ENCODE assay signal across 15 cellular contexts in the genomic region with DNA sequence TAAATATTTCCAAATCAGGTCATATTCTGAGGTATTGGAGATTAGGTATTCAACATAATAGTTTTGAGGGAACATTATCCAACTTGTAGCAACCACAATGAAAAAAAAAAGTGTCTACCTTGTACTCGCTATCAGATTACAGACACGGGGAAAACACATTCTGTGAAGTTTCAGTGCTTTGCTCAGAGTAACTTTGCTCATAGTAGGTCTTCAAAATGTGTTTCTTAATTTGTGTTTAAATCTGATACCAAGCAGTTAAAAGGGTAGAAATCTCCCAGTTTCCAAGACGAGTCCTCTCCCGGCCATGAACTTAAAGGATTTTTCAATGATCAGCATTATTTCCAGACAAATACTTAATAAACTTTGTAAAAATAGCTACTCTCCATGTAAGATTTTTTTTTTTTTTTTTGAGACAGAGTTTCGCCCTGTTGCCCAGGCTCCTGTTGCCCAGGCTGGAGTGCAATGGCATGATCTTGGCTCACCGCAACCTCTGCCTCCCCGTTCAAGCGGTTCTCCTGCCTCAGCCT. TPM values are rescaled to one million over a fixed set of nuclear protein-coding genes. Genes with fewer than 3 reads are reported as not detected.
DNase-seq lines count a peak whose midpoint lies in the region; ATAC-seq and TF ChIP-seq lines count a peak whose summit lies in the region.
"Had no signal": no experiment of that assay in that cellular context is flagged by ENCODE, and none has a peak within 500 bp of the region (broad histone marks: within the 10 kb centered on the region; RNA-seq: fewer than 3 reads in every experiment).

No MANE protein-coding gene starts in this region.

- CTCF ChIA-PET in activated CD4-positive, alpha-beta memory T cell treated with anti-CD3 and anti-CD28 coated beads for 36 hours (lab: Charles Lee), result no interaction called here
- CTCF ChIA-PET in activated CD4-positive, alpha-beta memory T cell treated with anti-CD3 and anti-CD28 coated beads, Interleukin-2, amount 10 ng/mL, durations not matched to agents 7 days and 5 days (lab: Charles Lee), result interaction anchor here (1.2 to 1.4 kb wide), 2 partner anchors 10 to 13 kb away, joined by 3 to 4 read pairs; no protein-coding TSS in a partner anchor
- CTCF ChIA-PET in Panc1 (lab: Charles Lee), result no interaction called here

- no TSS peak for BruUV-seq in Panc1 (replicated peaks; lab: Mats Ljungman, UMichigan)

- no peaks in the 10 kb centered on the region for H3K9me3 Mint-ChIP-seq in activated CD4-positive, alpha-beta memory T cell treated with anti-CD3 and anti-CD28 coated beads for 36 hours
- H3K9me3 Mint-ChIP-seq in activated CD4-positive, alpha-beta memory T cell treated with anti-CD3 and anti-CD28 coated beads, Interleukin-2, amount 10 ng/mL, durations not matched to agents 7 days and 5 days, result no peaks in the 10 kb centered on the region
- H3K9me3 Mint-ChIP-seq in CD4-positive, CD25-positive, alpha-beta regulatory T cell, result no peaks in the 10 kb centered on the region
- H3K9me3 Mint-ChIP-seq in nephron, result no peaks in the 10 kb centered on the region
- H3K9me3 Mint-ChIP-seq in glutamatergic neuron (ENCODE audit: unreplicated experiment), result peaks cover 11% of the 10 kb centered on the region
- H3K9me3 Mint-ChIP-seq: CD4-positive, alpha-beta memory T cell had no signal

- POLR2A ChIA-PET in activated CD4-positive, alpha-beta memory T cell treated with anti-CD3 and anti-CD28 coated beads for 36 hours (lab: Charles Lee), result interaction anchor here (0.6 to 0.8 kb wide), 2 partner anchors 15 to 47 kb away, joined by 3 to 4 read pairs; no protein-coding TSS in a partner anchor
- POLR2A ChIA-PET in activated CD4-positive, alpha-beta memory T cell treated with anti-CD3 and anti-CD28 coated beads, Interleukin-2, amount 10 ng/mL, durations not matched to agents 7 days and 5 days (lab: Charles Lee), result interaction anchor here (14.4 kb wide), 1 partner anchor 12 kb away, joined by 448 read pairs; no protein-coding TSS in a partner anchor
- POLR2A ChIA-PET in Panc1 (lab: Charles Lee), result interaction anchor here (0.6 kb wide), 1 partner anchor 156 kb away, joined by 4 read pairs; no protein-coding TSS in a partner anchor

- no peak overlapping the region for H3K4me3 Mint-ChIP-seq in activated CD4-positive, alpha-beta memory T cell treated with anti-CD3 and anti-CD28 coated beads for 36 hours
- no peak overlapping the region for H3K4me3 Mint-ChIP-seq in activated CD4-positive, alpha-beta memory T cell treated with anti-CD3 and anti-CD28 coated beads, Interleukin-2, amount 10 ng/mL, durations not matched to agents 7 days and 5 days
- H3K4me3 Mint-ChIP-seq in CD4-positive, CD25-positive, alpha-beta regulatory T cell, result peak overlapping the region in 1 of 4 donors; percentile 74
- H3K4me3 Mint-ChIP-seq in nephron, result no peak overlapping the region
- no peak overlapping the region for H3K4me3 Mint-ChIP-seq in glutamatergic neuron (ENCODE audit: unreplicated experiment)
- H3K4me3 Mint-ChIP-seq: B cell; CD4-positive, alpha-beta memory T cell had no signal

- DNase-seq in activated CD4-positive, alpha-beta memory T cell treated with anti-CD3 and anti-CD28 coated beads for 36 hours, result no peak
- DNase-seq in activated CD4-positive, alpha-beta memory T cell treated with anti-CD3 and anti-CD28 coated beads, Interleukin-2, amount 10 ng/mL, durations not matched to agents 7 days and 5 days, result no peak
- no peak for DNase-seq in CD4-positive, CD25-positive, alpha-beta regulatory T cell
- DNase-seq in Panc1 (ENCODE audit: low read depth, low spot score) (no peak), heart right ventricle (no peak), iPS-NIHi7 (ENCODE audit: extremely low spot score) (no peak), glutamatergic neuron (no peak)
- DNase-seq: 8988T; C1 segment of cervical spinal cord; CD4-positive, alpha-beta memory T cell; DMS79 had no signal

- peaks cover 59% of the 10 kb centered on the region for H3K4me1 Mint-ChIP-seq in activated CD4-positive, alpha-beta memory T cell treated with anti-CD3 and anti-CD28 coated beads for 36 hours (ENCODE audit: low read depth)
- peaks cover 58% of the 10 kb centered on the region for H3K4me1 Mint-ChIP-seq in activated CD4-positive, alpha-beta memory T cell treated with anti-CD3 and anti-CD28 coated beads, Interleukin-2, amount 10 ng/mL, durations not matched to agents 7 days and 5 days
- peaks cover 10 to 69% (median 40%) of the 10 kb centered on the region in 4 donors for H3K4me1 Mint-ChIP-seq in CD4-positive, CD25-positive, alpha-beta regulatory T cell
- H3K4me1 Mint-ChIP-seq in nephron (peaks cover 58% of the 10 kb centered on the region), glutamatergic neuron (ENCODE audit: low read depth, unreplicated experiment) (peaks cover 30% of the 10 kb centered on the region)

- H3K27ac Mint-ChIP-seq in activated CD4-positive, alpha-beta memory T cell treated with anti-CD3 and anti-CD28 coated beads for 36 hours, result peak overlapping the region; percentile 42
- H3K27ac Mint-ChIP-seq in activated CD4-positive, alpha-beta memory T cell treated with anti-CD3 and anti-CD28 coated beads, Interleukin-2, amount 10 ng/mL, durations not matched to agents 7 days and 5 days, result no peak overlapping the region
- peak overlapping the region in 2 of 3 donors; percentile 20 to 51 for H3K27ac Mint-ChIP-seq in CD4-positive, CD25-positive, alpha-beta regulatory T cell
- H3K27ac Mint-ChIP-seq in nephron (peak overlapping the region in 2 of 3 experiments; percentile 74 to 76), glutamatergic neuron (ENCODE audit: unreplicated experiment) (no peak overlapping the region)
- H3K27ac Mint-ChIP-seq: B cell had no signal

- intact Hi-C loops in activated CD4-positive, alpha-beta memory T cell treated with anti-CD3 and anti-CD28 coated beads for 36 hours (cut with micrococcal nuclease), result no loop called here
- intact Hi-C loops in Panc1 (cut with micrococcal nuclease; ENCODE audit: unreplicated experiment) (no loop called here), heart right ventricle (cut with DNase I) (no loop called here)

- in situ Hi-C loops in Panc1 (cut with HindIII; ENCODE audit: low pct_unique_long_range_greater_than_20kb, low sequenced_read_pairs), result loop anchor here (5.0 to 25.0 kb wide), 2 partner anchors 36 to 351 kb away; a partner anchor contains a TSS

- no peak for ATAC-seq in CD4-positive, CD25-positive, alpha-beta regulatory T cell (ENCODE audit: low read depth in 2 of 2)
- ATAC-seq in Panc1 (no peak), heart right ventricle (no peak)
- ATAC-seq: GM12878, HCT116 had no signal

- H3K36me3 Mint-ChIP-seq in activated CD4-positive, alpha-beta memory T cell treated with anti-CD3 and anti-CD28 coated beads for 36 hours, result peaks cover 8% of the 10 kb centered on the region
- H3K36me3 Mint-ChIP-seq in activated CD4-positive, alpha-beta memory T cell treated with anti-CD3 and anti-CD28 coated beads, Interleukin-2, amount 10 ng/mL, durations not matched to agents 7 days and 5 days (ENCODE audit: low read depth), result peaks cover 5% of the 10 kb centered on the region
- no peaks in the 10 kb centered on the region for H3K36me3 Mint-ChIP-seq in CD4-positive, CD25-positive, alpha-beta regulatory T cell
- H3K36me3 Mint-ChIP-seq in nephron (ENCODE audit: low read depth) (no peaks in the 10 kb centered on the region), glutamatergic neuron (ENCODE audit: unreplicated experiment) (no peaks in the 10 kb centered on the region)
- H3K36me3 Mint-ChIP-seq: CD4-positive, alpha-beta memory T cell had no signal

- H3K27me3 ChIP-seq in CD4-positive, CD25-positive, alpha-beta regulatory T cell (ENCODE audit: control insufficient read depth, insufficient read depth, low read length), result no peaks in the 10 kb centered on the region
- H3K27me3 ChIP-seq in Panc1 (ENCODE audit: control insufficient read depth, insufficient read depth, low read length) (no peaks in the 10 kb centered on the region), heart right ventricle (no peaks in the 10 kb centered on the region)

- no peak overlapping the region for H3K27ac ChIP-seq in CD4-positive, CD25-positive, alpha-beta regulatory T cell (ENCODE audit: insufficient read depth, low read length, poor library complexity, severe bottlenecking)
- H3K27ac ChIP-seq in Panc1 (ENCODE audit: low read length) (peak overlapping the region; percentile 52; the same call in 1 of the 2 replicates), heart right ventricle (no peak overlapping the region)

- TF ChIP-seq CTCF in Panc1 (IDR thresholded peaks at IDR 0.05) (no peak), nephron (IDR thresholded peaks at IDR 0.05; ENCODE audit: unreplicated experiment in 3 of 3) (no peak), heart right ventricle (IDR thresholded peaks at IDR 0.05) (no peak), glutamatergic neuron (IDR thresholded peaks at IDR 0.05; ENCODE audit: partially characterized antibody, unreplicated experiment) (no peak)

- no peak overlapping the region for H3K4me3 ChIP-seq in CD4-positive, CD25-positive, alpha-beta regulatory T cell (ENCODE audit: low read depth, low read length)
- no peak overlapping the region for H3K4me3 ChIP-seq in Panc1 (ENCODE audit: low read depth in 2 of 2, low read length in 2 of 2)
- H3K4me3 ChIP-seq in heart right ventricle, result no peak overlapping the region
- H3K4me3 ChIP-seq: GM12878 had no signal

- H3K36me3 ChIP-seq in CD4-positive, CD25-positive, alpha-beta regulatory T cell (ENCODE audit: control insufficient read depth, insufficient read depth, low read length), result no peaks in the 10 kb centered on the region
- no peaks in the 10 kb centered on the region for H3K36me3 ChIP-seq in Panc1 (ENCODE audit: control insufficient read depth, insufficient read depth, low read length)
- H3K36me3 ChIP-seq in heart right ventricle, result no peaks in the 10 kb centered on the region

- peaks cover 32% of the 10 kb centered on the region for H3K4me1 ChIP-seq in CD4-positive, CD25-positive, alpha-beta regulatory T cell (ENCODE audit: control insufficient read depth, insufficient read depth, low read length, poor library complexity, severe bottlenecking)
- H3K4me1 ChIP-seq in Panc1 (ENCODE audit: control insufficient read depth, insufficient read depth, low read length) (peaks cover 60% of the 10 kb centered on the region), heart right ventricle (peaks cover 39 to 71% (median 67%) of the 10 kb centered on the region in 9 donors)

- WGBS in heart right ventricle, 2 donors, result 96 to 97% methylated on average over 8 of the region's 8 CpGs

- H3K27me3 Mint-ChIP-seq in activated CD4-positive, alpha-beta memory T cell treated with anti-CD3 and anti-CD28 coated beads for 36 hours, result no peaks in the 10 kb centered on the region
- H3K27me3 Mint-ChIP-seq in activated CD4-positive, alpha-beta memory T cell treated with anti-CD3 and anti-CD28 coated beads, Interleukin-2, amount 10 ng/mL, durations not matched to agents 7 days and 5 days, result no peaks in the 10 kb centered on the region
- no peaks in the 10 kb centered on the region for H3K27me3 Mint-ChIP-seq in CD4-positive, CD25-positive, alpha-beta regulatory T cell
- H3K27me3 Mint-ChIP-seq in nephron (ENCODE audit: low read depth) (peaks cover 5% of the 10 kb centered on the region), glutamatergic neuron (ENCODE audit: unreplicated experiment) (peaks cover 7% of the 10 kb centered on the region)
- H3K27me3 Mint-ChIP-seq: B cell; CD4-positive, alpha-beta memory T cell had no signal

- H3K9me3 ChIP-seq in CD4-positive, CD25-positive, alpha-beta regulatory T cell (ENCODE audit: control insufficient read depth in 2 of 2, low read length in 2 of 2), result no peaks in the 10 kb centered on the region
- H3K9me3 ChIP-seq in Panc1 (ENCODE audit: control insufficient read depth, insufficient read depth, low read depth, low read length), result no peaks in the 10 kb centered on the region
- H3K9me3 ChIP-seq in heart right ventricle, result no peaks in the 10 kb centered on the region

RNA-seq across cellular contexts. Expression of a gene that starts 39.2 kb away (rescaled TPM):
- total RNA-seq in activated CD4-positive, alpha-beta memory T cell treated with anti-CD3 and anti-CD28 coated beads for 36 hours, result 100 to 1,000 TPM; 637 TPM
- total RNA-seq in activated CD4-positive, alpha-beta memory T cell treated with anti-CD3 and anti-CD28 coated beads, Interleukin-2, amount 10 ng/mL, durations not matched to agents 7 days and 5 days, result 100 to 1,000 TPM; 475 to 481 TPM
- total RNA-seq in CD4-positive, CD25-positive, alpha-beta regulatory T cell, result 403 TPM
- polyA plus RNA-seq in CD4-positive, CD25-positive, alpha-beta regulatory T cell, result 100 to 1,000 TPM in 1 of 4 donors, 10 to 100 TPM in 3; 62.1 to 123 (median 76.6) TPM
- 157 TPM for total RNA-seq in Panc1 (2021; ENCODE audit: unreplicated experiment)
- 344 TPM for polyA plus RNA-seq in Panc1 (2012; ENCODE audit: insufficient read length)
- total RNA-seq in heart right ventricle, result 100 to 1,000 TPM in 1 of 10 donors, 10 to 100 TPM in 9; 13.6 to 102 (median 30.2) TPM
- 100 to 1,000 TPM in 1 of 2 donors, 10 to 100 TPM in 1; 64.7 to 135 TPM for polyA plus RNA-seq in heart right ventricle
- total RNA-seq in glutamatergic neuron (ENCODE audit: unreplicated experiment), result 153 TPM

RNA-seq across cellular contexts. Expression of a gene that starts 41.8 kb away (rescaled TPM):
- 10 to 100 TPM; 18.9 to 19.8 TPM for total RNA-seq in activated CD4-positive, alpha-beta memory T cell treated with anti-CD3 and anti-CD28 coated beads for 36 hours
- 10 to 100 TPM; 23.8 to 26.7 TPM for total RNA-seq in activated CD4-positive, alpha-beta memory T cell treated with anti-CD3 and anti-CD28 coated beads, Interleukin-2, amount 10 ng/mL, durations not matched to agents 7 days and 5 days
- 40.2 TPM for total RNA-seq in CD4-positive, CD25-positive, alpha-beta regulatory T cell
- 10 to 100 TPM; 17.8 to 24.4 (median 19.9) TPM for polyA plus RNA-seq in CD4-positive, CD25-positive, alpha-beta regulatory T cell
- total RNA-seq in Panc1 (2021; ENCODE audit: unreplicated experiment) (51.0 TPM), heart right ventricle (10 to 100 TPM; 24.4 to 32.8 (median 28.9) TPM), glutamatergic neuron (ENCODE audit: unreplicated experiment) (23.0 TPM)
- 46.8 TPM for polyA plus RNA-seq in Panc1 (2012; ENCODE audit: insufficient read length)
- 10 to 100 TPM; 22.6 to 27.5 TPM for polyA plus RNA-seq in heart right ventricle

Comparison
In these comparisons a context has a peak if more than half of its experiments do, and no peak if none do; other contexts are left out.
1. H3K27ac Mint-ChIP-seq: peak in activated CD4-positive, alpha-beta memory T cell treated with anti-CD3 and anti-CD28 coated beads for 36 hours (single experiment), CD4-positive, CD25-positive, alpha-beta regulatory T cell (2 of 3) and nephron (2 of 3); none in activated CD4-positive, alpha-beta memory T cell treated with anti-CD3 and anti-CD28 coated beads, Interleukin-2, amount 10 ng/mL, durations not matched to agents 7 days and 5 days (single experiment) and glutamatergic neuron (single experiment).